Comparison of ENCODE assay signal across 11 cellular contexts in the genomic region with DNA sequence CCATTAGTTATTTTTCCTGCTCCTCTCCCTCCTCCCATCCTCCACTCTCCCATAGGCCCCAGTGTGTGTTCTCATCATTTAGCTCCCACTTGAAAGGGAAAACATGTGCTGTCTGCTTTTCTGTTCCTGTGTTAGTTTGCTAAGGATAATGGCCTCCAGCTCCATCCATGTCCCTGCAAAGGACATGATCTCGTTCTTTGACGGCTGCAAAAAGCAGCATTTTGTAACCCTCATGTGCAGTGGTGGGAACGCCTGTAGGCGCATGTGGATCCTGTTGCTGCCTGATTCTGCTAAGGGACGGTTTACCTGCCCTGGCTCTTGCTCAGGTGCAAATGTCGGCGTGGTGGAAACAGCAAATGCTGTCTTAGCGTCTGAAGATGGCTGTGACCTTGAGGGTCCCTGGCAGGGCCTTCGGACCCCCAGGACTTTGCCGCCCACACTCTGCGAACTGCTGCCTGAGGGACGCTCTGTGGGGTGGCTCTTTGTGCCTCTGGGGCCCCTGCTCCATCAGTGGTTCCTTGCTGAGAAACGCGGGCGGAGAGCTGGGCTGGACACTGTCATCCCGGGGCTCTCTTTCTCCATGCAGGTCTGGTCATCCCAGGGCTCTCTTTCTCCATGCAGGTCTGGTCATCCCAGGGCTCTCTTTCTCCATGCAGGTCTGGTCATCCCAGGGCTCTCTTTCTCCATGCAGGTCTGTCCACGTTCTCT. TPM values are rescaled to one million over a fixed set of nuclear protein-coding genes. Genes with fewer than 3 reads are reported as not detected.
DNase-seq lines count a peak whose midpoint lies in the region; ATAC-seq and TF ChIP-seq lines count a peak whose summit lies in the region.
"Had no signal": no experiment of that assay in that cellular context is flagged by ENCODE, and none has a peak within 500 bp of the region (broad histone marks: within the 10 kb centered on the region; RNA-seq: fewer than 3 reads in every experiment).

No MANE protein-coding gene starts in this region.

- H3K9me3 Mint-ChIP-seq in activated T-helper 2 cell treated with anti-CD3 and anti-CD28 coated beads, Interferon-gamma antibody, Interleukin-2, Interleukin-4, amounts not matched to agents 10 μg/mL and 5 μg/mL and 100 μg/mL, durations not matched to agents 14 hours and 24 hours and 36 hours = no peaks in the 10 kb centered on the region

- peak overlapping the region; percentile 78 for H3K4me3 Mint-ChIP-seq in activated T-helper 2 cell treated with anti-CD3 and anti-CD28 coated beads, Interferon-gamma antibody, Interleukin-2, Interleukin-4, amounts not matched to agents 10 μg/mL and 5 μg/mL and 100 μg/mL, durations not matched to agents 14 hours and 24 hours and 36 hours (ENCODE audit: low read depth)

- no peak for TF ChIP-seq EP300 in transverse colon (IDR thresholded peaks at IDR 0.05; ENCODE audit: low read depth)

- H3K9me3 ChIP-seq in right cardiac atrium (ENCODE audit: control insufficient read depth, low read length) = no peaks in the 10 kb centered on the region
- H3K9me3 ChIP-seq in right atrium auricular region = no peaks in the 10 kb centered on the region
- no peaks in the 10 kb centered on the region for H3K9me3 ChIP-seq in transverse colon
- H3K9me3 ChIP-seq: SJCRH30 had no signal

- H3K27me3 ChIP-seq in right cardiac atrium (ENCODE audit: control insufficient read depth, insufficient read depth) = no peaks in the 10 kb centered on the region
- H3K27me3 ChIP-seq in right atrium auricular region = no peaks in the 10 kb centered on the region
- H3K27me3 ChIP-seq in transverse colon = no peaks in the 10 kb centered on the region
- H3K27me3 ChIP-seq: SJCRH30 had no signal

- DNase-seq in right cardiac atrium (peak in 2 of 3 donors; percentile 5 to 14), right atrium auricular region (ENCODE audit: low spot score) (no peak), KBM-7 (peak; percentile 55), transverse colon (no peak), NOMO-1 treated with DMSO at 0.1 percent for 48 hours (lab: John Stamatoyannopoulos, UW; ENCODE audit: unreplicated experiment) (no peak)
- no peak for DNase-seq in activated T-helper 2 cell treated with anti-CD3 and anti-CD28 coated beads, Interferon-gamma antibody, Interleukin-2, Interleukin-4, amounts not matched to agents 10 μg/mL and 5 μg/mL and 100 μg/mL, durations not matched to agents 14 hours and 24 hours and 36 hours (ENCODE audit: low spot score)
- DNase-seq: stimulated activated CD4-positive, alpha-beta T cell treated with anti-CD3 and anti-CD28 coated beads, Interleukin-12 subunit alpha, Interleukin-12 subunit beta, amount 100 ng/mL, for 4 hours had no signal

- in situ Hi-C loops in KBM-7 (cut with MboI; ENCODE audit: low pct_unique_long_range_greater_than_20kb, low sequenced_read_pairs) (no loop called here), transverse colon (cut with MboI; ENCODE audit: low pct_ligation_motif_present in 1 of 4, low pct_unique_long_range_greater_than_20kb in 1 of 4, low sequenced_read_pairs in 3 of 4) (loop anchor here in 1 of 4 donors (10.0 kb wide), 1 partner anchor 74 kb away; no protein-coding TSS in a partner anchor)

- no peak for TF ChIP-seq POLR2A in transverse colon (IDR thresholded peaks at IDR 0.05)

- H3K27ac Mint-ChIP-seq in activated T-helper 2 cell treated with anti-CD3 and anti-CD28 coated beads, Interferon-gamma antibody, Interleukin-2, Interleukin-4, amounts not matched to agents 10 μg/mL and 5 μg/mL and 100 μg/mL, durations not matched to agents 14 hours and 24 hours and 36 hours = peak overlapping the region; percentile 90

- 86% methylated on average over 17 of the region's 17 CpGs for WGBS in right cardiac atrium
- WGBS in transverse colon (ENCODE audit: low coverage in 1 of 2), 2 donors = 77 to 93% methylated on average over 7 to 17 of the region's 17 CpGs

- TF ChIP-seq CTCF in right atrium auricular region (IDR thresholded peaks at IDR 0.05) (no peak), transverse colon (IDR thresholded peaks at IDR 0.05) (no peak)

- H3K36me3 ChIP-seq in right atrium auricular region (no peaks in the 10 kb centered on the region), transverse colon (no peaks in the 10 kb centered on the region)
- H3K36me3 ChIP-seq: SJCRH30 had no signal

- H3K4me1 ChIP-seq in right cardiac atrium (ENCODE audit: control insufficient read depth, insufficient read depth, low read length) = no peaks in the 10 kb centered on the region
- H3K4me1 ChIP-seq in right atrium auricular region = peaks cover 0 to 2% of the 10 kb centered on the region in 2 donors
- H3K4me1 ChIP-seq in transverse colon = peaks cover 0 to 4% (median 0%) of the 10 kb centered on the region in 4 donors
- H3K4me1 ChIP-seq: SJCRH30 had no signal

- peaks cover 12% of the 10 kb centered on the region for H3K36me3 Mint-ChIP-seq in activated T-helper 2 cell treated with anti-CD3 and anti-CD28 coated beads, Interferon-gamma antibody, Interleukin-2, Interleukin-4, amounts not matched to agents 10 μg/mL and 5 μg/mL and 100 μg/mL, durations not matched to agents 14 hours and 24 hours and 36 hours (ENCODE audit: low read depth)

- intact Hi-C loops in right cardiac atrium (cut with DNase I) (no loop called here), transverse colon (cut with DNase I; ENCODE audit: low total_unique reads) (no loop called here)
- intact Hi-C loops in activated T-helper 2 cell treated with anti-CD3 and anti-CD28 coated beads, Interferon-gamma antibody, Interleukin-2, Interleukin-4, amounts not matched to agents 10 μg/mL and 5 μg/mL and 100 μg/mL, durations not matched to agents 14 hours and 24 hours and 36 hours (cut with micrococcal nuclease) = no loop called here

- ATAC-seq in right cardiac atrium = no peak
- ATAC-seq in HG03280 (IDR thresholded peaks at IDR 0.05; ENCODE audit: unreplicated experiment) = no peak
- ATAC-seq in GM19395 (IDR thresholded peaks at IDR 0.05; ENCODE audit: unreplicated experiment) = no peak

- no peaks in the 10 kb centered on the region for H3K27me3 Mint-ChIP-seq in activated T-helper 2 cell treated with anti-CD3 and anti-CD28 coated beads, Interferon-gamma antibody, Interleukin-2, Interleukin-4, amounts not matched to agents 10 μg/mL and 5 μg/mL and 100 μg/mL, durations not matched to agents 14 hours and 24 hours and 36 hours (ENCODE audit: low read depth)

- H3K4me3 ChIP-seq in right cardiac atrium (ENCODE audit: low read length) = no peak overlapping the region
- no peak overlapping the region for H3K4me3 ChIP-seq in right atrium auricular region
- no peak overlapping the region for H3K4me3 ChIP-seq in transverse colon
- H3K4me3 ChIP-seq: SJCRH30 had no signal

- H3K4me1 Mint-ChIP-seq in activated T-helper 2 cell treated with anti-CD3 and anti-CD28 coated beads, Interferon-gamma antibody, Interleukin-2, Interleukin-4, amounts not matched to agents 10 μg/mL and 5 μg/mL and 100 μg/mL, durations not matched to agents 14 hours and 24 hours and 36 hours (ENCODE audit: low read depth) = peaks cover 35% of the 10 kb centered on the region

- H3K27ac ChIP-seq in right cardiac atrium (ENCODE audit: low read length) (no peak overlapping the region), right atrium auricular region (no peak overlapping the region), transverse colon (peak overlapping the region; percentile 59 to 83 (median 72))
- H3K27ac ChIP-seq: SJCRH30 had no signal

RNA-seq across cellular contexts. Expression of a gene that starts 5.5 kb away (rescaled TPM):
- total RNA-seq in right cardiac atrium (10 to 100 TPM; 17.2 to 21.7 (median 19.9) TPM), right atrium auricular region (10 to 100 TPM in 1 of 2 donors, 1 to 10 TPM in 1; 9.9 to 15.1 TPM), transverse colon (100 to 1,000 TPM in 1 of 4 donors, 10 to 100 TPM in 3; 26.5 to 139 (median 47.0) TPM)
- polyA plus RNA-seq in right cardiac atrium = 25.3 TPM
- 67.6 and 69.0 TPM in 2 replicates for total RNA-seq in activated T-helper 2 cell treated with anti-CD3 and anti-CD28 coated beads, Interferon-gamma antibody, Interleukin-2, Interleukin-4, amounts not matched to agents 10 μg/mL and 5 μg/mL and 100 μg/mL, durations not matched to agents 14 hours and 24 hours and 36 hours

RNA-seq across cellular contexts. Expression of a gene that starts 9.4 kb away (rescaled TPM):
- total RNA-seq in right cardiac atrium = 1 to 10 TPM; 2.9 to 3.4 (median 3.2) TPM
- polyA plus RNA-seq in right cardiac atrium = 2.7 TPM
- 1 to 10 TPM; 2.4 to 3.5 TPM for total RNA-seq in right atrium auricular region
- 11.9 and 13.2 TPM in 2 replicates for total RNA-seq in activated T-helper 2 cell treated with anti-CD3 and anti-CD28 coated beads, Interferon-gamma antibody, Interleukin-2, Interleukin-4, amounts not matched to agents 10 μg/mL and 5 μg/mL and 100 μg/mL, durations not matched to agents 14 hours and 24 hours and 36 hours
- total RNA-seq in transverse colon = 10 to 100 TPM; 11.3 to 32.4 (median 17.1) TPM
- total RNA-seq: SJCRH30 had no signal

RNA-seq across cellular contexts. Expression of a gene that starts 15.3 kb away (rescaled TPM):
- total RNA-seq in right cardiac atrium (100 to 1,000 TPM in 2 of 4 donors, 10 to 100 TPM in 2; 91.0 to 124 (median 107) TPM), right atrium auricular region (100 to 1,000 TPM in 1 of 2 donors, 10 to 100 TPM in 1; 89.8 to 146 TPM), transverse colon (100 to 1,000 TPM in 3 of 4 donors, 10 to 100 TPM in 1; 48.3 to 165 (median 120) TPM)
- 177 TPM for polyA plus RNA-seq in right cardiac atrium
- 74.2 and 74.8 TPM in 2 replicates for total RNA-seq in activated T-helper 2 cell treated with anti-CD3 and anti-CD28 coated beads, Interferon-gamma antibody, Interleukin-2, Interleukin-4, amounts not matched to agents 10 μg/mL and 5 μg/mL and 100 μg/mL, durations not matched to agents 14 hours and 24 hours and 36 hours

RNA-seq across cellular contexts. Expression of a gene that starts 30.6 kb away (rescaled TPM):
- total RNA-seq in right cardiac atrium = 10 to 100 TPM; 19.7 to 25.0 (median 21.8) TPM
- polyA plus RNA-seq in right cardiac atrium = 26.9 TPM
- 10 to 100 TPM in 1 of 2 donors, 1 to 10 TPM in 1; 9.8 to 32.6 TPM for total RNA-seq in right atrium auricular region
- 44.0 and 45.7 TPM in 2 replicates for total RNA-seq in activated T-helper 2 cell treated with anti-CD3 and anti-CD28 coated beads, Interferon-gamma antibody, Interleukin-2, Interleukin-4, amounts not matched to agents 10 μg/mL and 5 μg/mL and 100 μg/mL, durations not matched to agents 14 hours and 24 hours and 36 hours
- 10 to 100 TPM in 3 of 4 donors, 1 to 10 TPM in 1; 1.2 to 43.3 (median 28.8) TPM for total RNA-seq in transverse colon
- total RNA-seq: SJCRH30 had no signal

RNA-seq across cellular contexts. Expression of a gene that starts 36.0 kb away (rescaled TPM):
- total RNA-seq in right cardiac atrium (not detected), right atrium auricular region (not detected), transverse colon (not detected)
- 0.11 TPM for polyA plus RNA-seq in right cardiac atrium
- not detected in 2 replicates for total RNA-seq in activated T-helper 2 cell treated with anti-CD3 and anti-CD28 coated beads, Interferon-gamma antibody, Interleukin-2, Interleukin-4, amounts not matched to agents 10 μg/mL and 5 μg/mL and 100 μg/mL, durations not matched to agents 14 hours and 24 hours and 36 hours
- total RNA-seq: bronchial epithelial cell, SJCRH30 had no signal

Comparison
In these comparisons a context has a peak if more than half of its experiments do, and no peak if none do; other contexts are left out.
1. DNase-seq: peak in right cardiac atrium (2 of 3) and KBM-7 (single experiment); none in right atrium auricular region (single experiment), activated T-helper 2 cell treated with anti-CD3 and anti-CD28 coated beads, Interferon-gamma antibody, Interleukin-2, Interleukin-4, amounts not matched to agents 10 μg/mL and 5 μg/mL and 100 μg/mL, durations not matched to agents 14 hours and 24 hours and 36 hours (single experiment), transverse colon (single experiment) and NOMO-1 treated with DMSO at 0.1 percent for 48 hours (single experiment).
2. H3K27ac ChIP-seq: peak in transverse colon (4 of 4); none in right cardiac atrium (single experiment) and right atrium auricular region (0 of 2).